Comparison of ENCODE assay signal across 31 cellular contexts in genomic region chr1:152024228-152024627, GRCh38. TPM values are rescaled to one million over a fixed set of nuclear protein-coding genes. Genes with fewer than 3 reads are reported as not detected.
A peak's percentile ranks its signal among the peaks of the same experiment; 100 is the strongest.
DNase-seq lines count a peak whose midpoint lies in the region; ATAC-seq, FAIRE-seq and TF ChIP-seq lines count a peak whose summit lies in the region.
"Had no signal": no experiment of that assay in that cellular context is flagged by ENCODE, and none has a peak within 500 bp of the region (broad histone marks: within the 10 kb centered on the region; RNA-seq: fewer than 3 reads in every experiment).

No MANE protein-coding gene starts in this region.

- no peak for ATAC-seq in activated CD8-positive, alpha-beta memory T cell treated with anti-CD3 and anti-CD28 coated beads, Interleukin-2, amount 10 ng/mL, durations not matched to agents 7 days and 5 days
- ATAC-seq in gastrocnemius medialis (no peak), GM19035 (IDR thresholded peaks at IDR 0.05; ENCODE audit: unreplicated experiment) (no peak)
- ATAC-seq: activated CD4-positive, alpha-beta T cell treated with anti-CD3 and anti-CD28 coated beads for 36 hours; activated CD8-positive, alpha-beta T cell treated with anti-CD3 and anti-CD28 coated beads for 36 hours; activated T-helper 17 cell treated with anti-CD3 and anti-CD28 coated beads, Interleukin-2, amount 50 U/mL, for 72 hours; stimulated activated naive B cell treated with anti-CD40 and anti-IgM and Interleukin-4, amounts not matched to agents 10 μg/mL and 1 μg/mL and 100 μg/mL, for 72 hours; upper lobe of right lung had no signal

- intact Hi-C loops in gastrocnemius medialis (cut with DNase I; ENCODE audit: low total_unique reads): no loop called here

- dilution Hi-C loops in keratinocyte (cut with MboI; ENCODE audit: extremely low pct_ligation_motif_present, low sequenced_read_pairs): no loop called here

- peaks cover 8% of the 10 kb centered on the region for H3K4me1 Mint-ChIP-seq in activated CD8-positive, alpha-beta memory T cell treated with anti-CD3 and anti-CD28 coated beads, Interleukin-2, amount 10 ng/mL, durations not matched to agents 7 days and 5 days
- H3K4me1 Mint-ChIP-seq: IgD-negative memory B cell; naive B cell; stimulated activated naive B cell treated with anti-CD40 and anti-IgM and Interleukin-4, amounts not matched to agents 10 μg/mL and 1 μg/mL and 100 μg/mL, for 72 hours had no signal

- H3K4me1 ChIP-seq in keratinocyte (ENCODE audit: control insufficient read depth, extremely low read depth, insufficient read depth, low read length): peaks cover 44% of the 10 kb centered on the region
- no peaks in the 10 kb centered on the region for H3K4me1 ChIP-seq in gastrocnemius medialis
- H3K4me1 ChIP-seq: left ventricle myocardium inferior, upper lobe of right lung had no signal

- no peak for TF ChIP-seq POLR2A in gastrocnemius medialis (IDR thresholded peaks at IDR 0.05)

- peak; percentile 20 for DNase-seq in activated CD8-positive, alpha-beta memory T cell treated with anti-CD3 and anti-CD28 coated beads, Interleukin-2, amount 50 U/mL, for 48 hours
- DNase-seq in activated CD8-positive, alpha-beta memory T cell treated with anti-CD3 and anti-CD28 coated beads, Interleukin-2, amount 10 ng/mL, durations not matched to agents 7 days and 5 days: no peak
- DNase-seq in SW480 (ENCODE audit: low spot score) (peak; percentile 99), keratinocyte (ENCODE audit: low read depth, low spot score) (no peak), urothelium cell line (ENCODE audit: low spot score) (peak; percentile 70), DMS53 (lab: John Stamatoyannopoulos, UW) (no peak), gastrocnemius medialis (no peak)
- DNase-seq: activated CD4-positive, alpha-beta T cell treated with anti-CD3 and anti-CD28 coated beads for 36 hours; activated CD8-positive, alpha-beta T cell treated with anti-CD3 and anti-CD28 coated beads for 36 hours; amniotic stem cell; brain microvascular endothelial cell; left ventricle myocardium inferior; naive B cell; NCI-H1048; NCI-H1694 treated with DMSO at 0.1 percent for 48 hours; NCI-H2171; NCI-H510A; NK-92 treated with Interleukin-12 subunit alpha and Interleukin-12 subunit beta, amount 100 ng/mL, for 24 hours; nucleus accumbens; SHP77; stimulated activated naive B cell treated with anti-CD40 and anti-IgM and Interleukin-4, amounts not matched to agents 10 μg/mL and 1 μg/mL and 100 μg/mL, for 72 hours; substantia nigra; upper lobe of right lung had no signal

- H3K4me3 ChIP-seq in keratinocyte (ENCODE audit: control insufficient read depth in 2 of 3, extremely low read depth in 1 of 3, insufficient read depth in 2 of 3, low read depth in 1 of 3, low read length in 3 of 3) (peak overlapping the region in 2 of 3 experiments; percentile 42 to 44), gastrocnemius medialis (no peak overlapping the region)
- H3K4me3 ChIP-seq: BLaER1 treated with 17β-estradiol and CSF1 and Interleukin-3, amounts not matched to agents 10 nM and 100 nM; left ventricle myocardium inferior; upper lobe of right lung had no signal

- no peak overlapping the region for H3K4me3 Mint-ChIP-seq in activated CD8-positive, alpha-beta memory T cell treated with anti-CD3 and anti-CD28 coated beads, Interleukin-2, amount 10 ng/mL, durations not matched to agents 7 days and 5 days
- H3K4me3 Mint-ChIP-seq: activated CD4-positive, alpha-beta T cell treated with anti-CD3 and anti-CD28 coated beads for 36 hours; activated CD8-positive, alpha-beta T cell treated with anti-CD3 and anti-CD28 coated beads for 36 hours; activated naive CD4-positive, alpha-beta T cell treated with anti-CD3 and anti-CD28 coated beads, Interleukin-2, amount 50 U/mL, for 24 hours; activated T-helper 17 cell treated with anti-CD3 and anti-CD28 coated beads, Interleukin-2, amount 50 U/mL, for 72 hours; IgD-negative memory B cell; naive B cell; stimulated activated naive B cell treated with anti-CD40 and anti-IgM and Interleukin-4, amounts not matched to agents 10 μg/mL and 1 μg/mL and 100 μg/mL, for 72 hours had no signal

- H2AFZ ChIP-seq in keratinocyte (ENCODE audit: control insufficient read depth, low read length): no peak overlapping the region

- no peaks in the 10 kb centered on the region for H3K36me3 ChIP-seq in keratinocyte (ENCODE audit: control insufficient read depth in 2 of 2, extremely low read depth in 1 of 2, insufficient read depth in 2 of 2, low read length in 2 of 2)
- H3K36me3 ChIP-seq in gastrocnemius medialis: no peaks in the 10 kb centered on the region
- H3K36me3 ChIP-seq: BLaER1 treated with 17β-estradiol and CSF1 and Interleukin-3, amounts not matched to agents 10 nM and 100 nM; brain microvascular endothelial cell; left ventricle myocardium inferior; upper lobe of right lung had no signal

- peak overlapping the region; percentile 97 for H3K27ac ChIP-seq in keratinocyte (ENCODE audit: control insufficient read depth, insufficient read depth, low read length)
- no peak overlapping the region for H3K27ac ChIP-seq in gastrocnemius medialis
- H3K27ac ChIP-seq: 22Rv1; BLaER1 treated with 17β-estradiol and CSF1 and Interleukin-3, amounts not matched to agents 10 nM and 100 nM; brain microvascular endothelial cell; left ventricle myocardium inferior; upper lobe of right lung; VCaP had no signal

- CTCF ChIA-PET in activated CD8-positive, alpha-beta memory T cell treated with anti-CD3 and anti-CD28 coated beads, Interleukin-2, amount 10 ng/mL, durations not matched to agents 7 days and 5 days (lab: Charles Lee): interaction anchor here (0.8 to 1.5 kb wide), 4 partner anchors 8 to 22 kb away, joined by 3 to 4 read pairs (median 4); no protein-coding TSS in a partner anchor

- H4K20me1 ChIP-seq in keratinocyte (ENCODE audit: control insufficient read depth, extremely low read depth, insufficient read depth, low read length): no peaks in the 10 kb centered on the region

- H3K4me2 ChIP-seq in keratinocyte (ENCODE audit: control insufficient read depth, extremely low read depth, insufficient read depth, low read depth, low read length): peak overlapping the region; percentile 67
- H3K4me2 ChIP-seq: BLaER1 treated with 17β-estradiol and CSF1 and Interleukin-3, amounts not matched to agents 10 nM and 100 nM had no signal

- H3K9me3 Mint-ChIP-seq in activated CD8-positive, alpha-beta memory T cell treated with anti-CD3 and anti-CD28 coated beads, Interleukin-2, amount 10 ng/mL, durations not matched to agents 7 days and 5 days (ENCODE audit: low read depth): no peaks in the 10 kb centered on the region
- H3K9me3 Mint-ChIP-seq: activated CD8-positive, alpha-beta T cell treated with anti-CD3 and anti-CD28 coated beads for 36 hours; activated naive CD4-positive, alpha-beta T cell treated with anti-CD3 and anti-CD28 coated beads, Interleukin-2, amount 50 U/mL, for 24 hours; activated T-helper 17 cell treated with anti-CD3 and anti-CD28 coated beads, Interleukin-2, amount 50 U/mL, for 72 hours; stimulated activated naive B cell treated with anti-CD40 and anti-IgM and Interleukin-4, amounts not matched to agents 10 μg/mL and 1 μg/mL and 100 μg/mL, for 72 hours had no signal

- H3K27me3 Mint-ChIP-seq in activated CD8-positive, alpha-beta memory T cell treated with anti-CD3 and anti-CD28 coated beads, Interleukin-2, amount 10 ng/mL, durations not matched to agents 7 days and 5 days: peaks cover 2% of the 10 kb centered on the region
- H3K27me3 Mint-ChIP-seq: activated CD4-positive, alpha-beta T cell treated with anti-CD3 and anti-CD28 coated beads for 36 hours; activated T-helper 17 cell treated with anti-CD3 and anti-CD28 coated beads, Interleukin-2, amount 50 U/mL, for 72 hours had no signal

- FAIRE-seq in keratinocyte (lab: Jason Lieb, UNC) (peak; percentile 99), urothelium cell line (lab: Jason Lieb, UNC) (no peak)
- FAIRE-seq: G401.6 had no signal

- TF ChIP-seq CTCF in keratinocyte (optimal IDR thresholded peaks at IDR 0.05 in 1 of 3, IDR thresholded peaks at IDR 0.05 in 1 of 3, conservative IDR thresholded peaks at IDR 0.05 in 1 of 3; ENCODE audit: extremely low read depth in 1 of 3, insufficient read depth in 2 of 3, low read length in 3 of 3): no peak
- TF ChIP-seq CTCF in gastrocnemius medialis (IDR thresholded peaks at IDR 0.05 in 4 of 5, conservative IDR thresholded peaks at IDR 0.05 in 1 of 5): no peak

- H3K36me3 Mint-ChIP-seq in activated CD8-positive, alpha-beta memory T cell treated with anti-CD3 and anti-CD28 coated beads, Interleukin-2, amount 10 ng/mL, durations not matched to agents 7 days and 5 days: peaks cover 10% of the 10 kb centered on the region
- H3K36me3 Mint-ChIP-seq: IgD-negative memory B cell, naive B cell had no signal

- H3K9ac ChIP-seq in keratinocyte (ENCODE audit: control insufficient read depth, extremely low read depth, insufficient read depth, low read length): peak overlapping the region; percentile 73
- H3K9ac ChIP-seq: BLaER1 treated with 17β-estradiol and CSF1 and Interleukin-3, amounts not matched to agents 10 nM and 100 nM had no signal

- in situ Hi-C loops in gastrocnemius medialis (cut with MboI; ENCODE audit: low sequenced_read_pairs in 4 of 4): no loop called here

- H3K27me3 ChIP-seq in keratinocyte (ENCODE audit: control insufficient read depth, extremely low read depth, insufficient read depth, low read length) (no peaks in the 10 kb centered on the region), gastrocnemius medialis (no peaks in the 10 kb centered on the region)
- H3K27me3 ChIP-seq: BLaER1 treated with 17β-estradiol and CSF1 and Interleukin-3, amounts not matched to agents 10 nM and 100 nM; brain microvascular endothelial cell; upper lobe of right lung had no signal

- H3K9me1 ChIP-seq in keratinocyte (ENCODE audit: control insufficient read depth, extremely low read depth, insufficient read depth, low read length): no peaks in the 10 kb centered on the region

- no peaks in the 10 kb centered on the region for H3K79me2 ChIP-seq in keratinocyte (ENCODE audit: control insufficient read depth, insufficient read depth, low read length)

- H3K9me3 ChIP-seq in keratinocyte (ENCODE audit: control insufficient read depth, low read depth, low read length): no peaks in the 10 kb centered on the region
- no peaks in the 10 kb centered on the region for H3K9me3 ChIP-seq in gastrocnemius medialis
- H3K9me3 ChIP-seq: BLaER1 treated with 17β-estradiol and CSF1 and Interleukin-3, amounts not matched to agents 10 nM and 100 nM; left ventricle myocardium inferior; upper lobe of right lung had no signal

- H3K27ac Mint-ChIP-seq in activated CD8-positive, alpha-beta memory T cell treated with anti-CD3 and anti-CD28 coated beads, Interleukin-2, amount 10 ng/mL, durations not matched to agents 7 days and 5 days: no peak overlapping the region
- H3K27ac Mint-ChIP-seq: activated CD4-positive, alpha-beta T cell treated with anti-CD3 and anti-CD28 coated beads for 36 hours; activated CD8-positive, alpha-beta T cell treated with anti-CD3 and anti-CD28 coated beads for 36 hours; activated naive CD4-positive, alpha-beta T cell treated with anti-CD3 and anti-CD28 coated beads, Interleukin-2, amount 50 U/mL, for 24 hours; activated T-helper 17 cell treated with anti-CD3 and anti-CD28 coated beads, Interleukin-2, amount 50 U/mL, for 72 hours; IgD-negative memory B cell; naive B cell; stimulated activated naive B cell treated with anti-CD40 and anti-IgM and Interleukin-4, amounts not matched to agents 10 μg/mL and 1 μg/mL and 100 μg/mL, for 72 hours had no signal

RNA-seq across cellular contexts. Expression of gene S100A11, which starts 12.6 kb away (rescaled TPM):
- total RNA-seq in activated CD8-positive, alpha-beta memory T cell treated with anti-CD3 and anti-CD28 coated beads, Interleukin-2, amount 10 ng/mL, durations not matched to agents 7 days and 5 days: 100 to 1,000 TPM; 300 to 330 TPM
- polyA plus RNA-seq in keratinocyte: 3,230 to 4,658 TPM (median 4,125 TPM) in 3 replicates
- 385 TPM for polyA plus RNA-seq in keratinocyte (2011; ENCODE audit: low read depth)
- polyA plus RNA-seq in keratinocyte (2011; cell fraction: cytosol; rRNA removed): 5,163 and 5,922 TPM in 2 replicates
- polyA plus RNA-seq in keratinocyte (2011; cell fraction: nucleus; rRNA removed): 1,558 and 1,872 TPM in 2 replicates
- polyA plus RNA-seq in keratinocyte (2012; ENCODE audit: low replicate concordance): 4,957 and 5,664 TPM in 2 replicates
- polyA minus RNA-seq in keratinocyte: 2,598 to 4,430 TPM (median 2,761 TPM) in 3 replicates
- 2,126 TPM for polyA minus RNA-seq in keratinocyte (2011; cell fraction: cytosol; rRNA and poly(A)+ RNA removed)
- polyA minus RNA-seq in keratinocyte (2011; cell fraction: nucleus; rRNA and poly(A)+ RNA removed): 610 and 888 TPM in 2 replicates
- total RNA-seq in gastrocnemius medialis: 10 to 100 TPM in 3 of 4 donors, 1 to 10 TPM in 1; 8.4 to 66.2 (median 29.8) TPM

RNA-seq across cellular contexts. Expression of gene S100A10, which starts 30.6 kb away (rescaled TPM):
- total RNA-seq in activated CD8-positive, alpha-beta memory T cell treated with anti-CD3 and anti-CD28 coated beads, Interleukin-2, amount 10 ng/mL, durations not matched to agents 7 days and 5 days: 100 to 1,000 TPM; 333 to 424 TPM
- polyA plus RNA-seq in keratinocyte: 762 to 1,688 TPM (median 1,061 TPM) in 3 replicates
- polyA plus RNA-seq in keratinocyte (2011; ENCODE audit: low read depth): 7,825 TPM
- 1,426 and 2,466 TPM in 2 replicates for polyA plus RNA-seq in keratinocyte (2011; cell fraction: cytosol; rRNA removed)
- 399 and 409 TPM in 2 replicates for polyA plus RNA-seq in keratinocyte (2011; cell fraction: nucleus; rRNA removed)
- polyA plus RNA-seq in keratinocyte (2012; ENCODE audit: low replicate concordance): 2,272 and 2,757 TPM in 2 replicates
- 156 to 769 TPM (median 744 TPM) in 3 replicates for polyA minus RNA-seq in keratinocyte
- polyA minus RNA-seq in keratinocyte (2011; cell fraction: cytosol; rRNA and poly(A)+ RNA removed): 3,568 TPM
- 194 and 286 TPM in 2 replicates for polyA minus RNA-seq in keratinocyte (2011; cell fraction: nucleus; rRNA and poly(A)+ RNA removed)
- 10 to 100 TPM in 3 of 4 donors, 1 to 10 TPM in 1; 6.4 to 60.3 (median 28.0) TPM for total RNA-seq in gastrocnemius medialis

Comparison
In these comparisons a context has a peak if more than half of its experiments do, and no peak if none do; other contexts are left out.
1. DNase-seq: peak in activated CD8-positive, alpha-beta memory T cell treated with anti-CD3 and anti-CD28 coated beads, Interleukin-2, amount 50 U/mL, for 48 hours (single experiment), SW480 (single experiment) and urothelium cell line (single experiment); none in activated CD8-positive, alpha-beta memory T cell treated with anti-CD3 and anti-CD28 coated beads, Interleukin-2, amount 10 ng/mL, durations not matched to agents 7 days and 5 days (single experiment), keratinocyte (single experiment), DMS53 (single experiment) and gastrocnemius medialis (0 of 2).
2. H3K4me3 ChIP-seq: peak in keratinocyte (2 of 3); none in gastrocnemius medialis (0 of 4).
3. RNA of gene S100A11, which starts 12.6 kb away (total RNA-seq): 300 to 330 TPM in activated CD8-positive, alpha-beta memory T cell treated with anti-CD3 and anti-CD28 coated beads, Interleukin-2, amount 10 ng/mL, durations not matched to agents 7 days and 5 days; 8.4 to 66.2 TPM in gastrocnemius medialis; every median in the first group is over 4 times any median in the second.
4. RNA of gene S100A10, which starts 30.6 kb away (total RNA-seq): 333 to 424 TPM in activated CD8-positive, alpha-beta memory T cell treated with anti-CD3 and anti-CD28 coated beads, Interleukin-2, amount 10 ng/mL, durations not matched to agents 7 days and 5 days; 6.4 to 60.3 TPM in gastrocnemius medialis; every median in the first group is over 4 times any median in the second.